ENCODE assay signal across 1 cellular context in the genomic region with DNA sequence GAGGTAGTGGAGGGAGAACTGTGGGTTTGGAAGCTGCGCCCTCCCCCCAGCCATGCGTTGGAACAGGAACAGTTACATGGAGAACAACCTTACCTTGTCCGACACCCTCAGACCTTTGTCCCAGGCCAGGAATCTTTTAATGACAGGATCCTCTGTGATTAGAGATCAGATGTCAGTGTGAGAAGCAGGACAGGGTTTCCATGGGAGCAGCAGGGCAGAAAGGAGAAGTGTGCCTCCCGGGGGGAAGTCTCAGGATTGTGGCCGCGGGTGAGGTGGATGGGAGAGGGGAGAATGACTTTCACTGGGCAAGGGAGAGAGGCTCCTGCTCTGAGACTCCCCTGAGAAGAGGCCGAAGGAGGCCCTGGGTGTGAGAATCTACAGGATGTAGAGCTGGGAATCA.
TF ChIP-seq lines count a peak whose summit lies in the region.

No MANE protein-coding gene starts in this region.

TF ChIP-seq in GM12878, 131 proteins besides CTCF, POLR2A, EP300 and RAD21:
- TF ChIP-seq SPI1 (IDR thresholded peaks at IDR 0.05; ENCODE audit: borderline replicate concordance, insufficient read depth, low read depth, low read length) = peak; percentile 16; the same call in 1 of the 2 replicates
TF ChIP-seq in GM12878: peak in this region for 1; not testable (repeated sequence) for 130.
